In genomic region chr2:205543262-205543843, GRCh38 we compare ENCODE assay signal across 15 cellular contexts.
DNase-seq lines count a peak whose midpoint lies in the region; ATAC-seq and TF ChIP-seq lines count a peak whose summit lies in the region.
"Had no signal": no experiment of that assay in that cellular context is flagged by ENCODE, and none has a peak within 500 bp of the region (broad histone marks: within the 10 kb centered on the region; RNA-seq: fewer than 3 reads in every experiment).

No MANE protein-coding gene starts in this region.

- peak; percentile 10 for DNase-seq in activated CD8-positive, alpha-beta T cell treated with anti-CD3 and anti-CD28 coated beads for 36 hours
- no peak for DNase-seq in activated CD8-positive, alpha-beta T cell treated with anti-CD3 and anti-CD28 coated beads, Interleukin-2, amount 10 ng/mL, durations not matched to agents 7 days and 5 days
- DNase-seq in RPMI8226, result peak; percentile 24
- DNase-seq in putamen (ENCODE audit: low spot score), result peak; percentile 7
- DNase-seq in superior temporal gyrus (ENCODE audit: extremely low spot score), result no peak
- DNase-seq in central memory CD4-positive, alpha-beta T cell, result no peak
- no peak for DNase-seq in MCF 10A (ENCODE audit: unreplicated experiment)
- DNase-seq: adrenal gland; DMS79 treated with DMSO at 0.1 percent for 48 hours; left colon; NCI-H2227 treated with DMSO at 0.1 percent for 48 hours; stimulated activated CD4-positive, alpha-beta T cell treated with anti-CD3 and anti-CD28 coated beads, Interleukin-12 subunit alpha, Interleukin-12 subunit beta, amount 100 ng/mL, for 4 hours; stimulated activated naive CD4-positive, alpha-beta T cell; transverse colon had no signal

- H3K27me3 Mint-ChIP-seq in activated CD8-positive, alpha-beta T cell treated with anti-CD3 and anti-CD28 coated beads for 36 hours, result peaks cover 1% of the 10 kb centered on the region
- H3K27me3 Mint-ChIP-seq in activated CD8-positive, alpha-beta T cell treated with anti-CD3 and anti-CD28 coated beads, Interleukin-2, amount 10 ng/mL, durations not matched to agents 7 days and 5 days (ENCODE audit: low read depth), result peaks cover 2% of the 10 kb centered on the region
- no peaks in the 10 kb centered on the region for H3K27me3 Mint-ChIP-seq in MCF 10A (ENCODE audit: insufficient read depth, unreplicated experiment)

- no peaks in the 10 kb centered on the region for H3K36me3 Mint-ChIP-seq in activated CD8-positive, alpha-beta T cell treated with anti-CD3 and anti-CD28 coated beads for 36 hours (ENCODE audit: low read depth)
- H3K36me3 Mint-ChIP-seq in activated CD8-positive, alpha-beta T cell treated with anti-CD3 and anti-CD28 coated beads, Interleukin-2, amount 10 ng/mL, durations not matched to agents 7 days and 5 days (ENCODE audit: low read depth), result no peaks in the 10 kb centered on the region
- no peaks in the 10 kb centered on the region for H3K36me3 Mint-ChIP-seq in MCF 10A (ENCODE audit: insufficient read depth, unreplicated experiment)

- peaks cover 20% of the 10 kb centered on the region for H3K4me1 Mint-ChIP-seq in activated CD8-positive, alpha-beta T cell treated with anti-CD3 and anti-CD28 coated beads for 36 hours (ENCODE audit: low read depth)
- H3K4me1 Mint-ChIP-seq in activated CD8-positive, alpha-beta T cell treated with anti-CD3 and anti-CD28 coated beads, Interleukin-2, amount 10 ng/mL, durations not matched to agents 7 days and 5 days (ENCODE audit: low read depth), result peaks cover 14% of the 10 kb centered on the region
- H3K4me1 Mint-ChIP-seq in MCF 10A (ENCODE audit: insufficient read depth, unreplicated experiment), result no peaks in the 10 kb centered on the region

- CTCF ChIA-PET in activated CD8-positive, alpha-beta T cell treated with anti-CD3 and anti-CD28 coated beads for 36 hours (lab: Charles Lee), result no interaction called here
- CTCF ChIA-PET in activated CD8-positive, alpha-beta T cell treated with anti-CD3 and anti-CD28 coated beads, Interleukin-2, amount 10 ng/mL, durations not matched to agents 7 days and 5 days (lab: Charles Lee), result no interaction called here
- CTCF ChIA-PET in MCF 10A (lab: Yijun Ruan, JAX), result interaction anchor here (0.8 to 1.2 kb wide), 2 partner anchors 33 to 1236 kb away, joined by 4 to 5 read pairs; no protein-coding TSS in a partner anchor

- POLR2A ChIA-PET in activated CD8-positive, alpha-beta T cell treated with anti-CD3 and anti-CD28 coated beads for 36 hours (lab: Charles Lee), result no interaction called here
- POLR2A ChIA-PET in activated CD8-positive, alpha-beta T cell treated with anti-CD3 and anti-CD28 coated beads, Interleukin-2, amount 10 ng/mL, durations not matched to agents 7 days and 5 days (lab: Charles Lee), result no interaction called here
- POLR2A ChIA-PET in MCF 10A (lab: Yijun Ruan, JAX), result interaction anchor here (0.6 kb wide), 1 partner anchor 1204 kb away, joined by 5 read pairs; no protein-coding TSS in a partner anchor

- peak; percentile 34 for ATAC-seq in activated CD8-positive, alpha-beta T cell treated with anti-CD3 and anti-CD28 coated beads for 36 hours
- no peak for ATAC-seq in activated CD8-positive, alpha-beta T cell treated with anti-CD3 and anti-CD28 coated beads, Interleukin-2, amount 10 ng/mL, durations not matched to agents 7 days and 5 days
- ATAC-seq in GM19452 (IDR thresholded peaks at IDR 0.05; ENCODE audit: unreplicated experiment), result peak; percentile 55
- ATAC-seq: left colon had no signal

- intact Hi-C loops in activated CD8-positive, alpha-beta T cell treated with anti-CD3 and anti-CD28 coated beads for 36 hours (cut with micrococcal nuclease), result no loop called here
- intact Hi-C loops in MCF 10A (cut with micrococcal nuclease), result no loop called here

- no peak overlapping the region for H3K27ac Mint-ChIP-seq in activated CD8-positive, alpha-beta T cell treated with anti-CD3 and anti-CD28 coated beads for 36 hours
- no peak overlapping the region for H3K27ac Mint-ChIP-seq in activated CD8-positive, alpha-beta T cell treated with anti-CD3 and anti-CD28 coated beads, Interleukin-2, amount 10 ng/mL, durations not matched to agents 7 days and 5 days
- H3K27ac Mint-ChIP-seq in MCF 10A (ENCODE audit: low read depth, unreplicated experiment), result no peak overlapping the region

- TF ChIP-seq CTCF in activated CD8-positive, alpha-beta T cell treated with anti-CD3 and anti-CD28 coated beads for 36 hours (IDR thresholded peaks at IDR 0.05), result no peak
- no peak for TF ChIP-seq CTCF in MCF 10A (IDR thresholded peaks at IDR 0.05; ENCODE audit: unreplicated experiment)

- H3K4me3 Mint-ChIP-seq in activated CD8-positive, alpha-beta T cell treated with anti-CD3 and anti-CD28 coated beads for 36 hours, result no peak overlapping the region
- no peak overlapping the region for H3K4me3 Mint-ChIP-seq in activated CD8-positive, alpha-beta T cell treated with anti-CD3 and anti-CD28 coated beads, Interleukin-2, amount 10 ng/mL, durations not matched to agents 7 days and 5 days
- H3K4me3 Mint-ChIP-seq in MCF 10A (ENCODE audit: unreplicated experiment), result no peak overlapping the region

- no peaks in the 10 kb centered on the region for H3K9me3 Mint-ChIP-seq in activated CD8-positive, alpha-beta T cell treated with anti-CD3 and anti-CD28 coated beads for 36 hours
- H3K9me3 Mint-ChIP-seq in activated CD8-positive, alpha-beta T cell treated with anti-CD3 and anti-CD28 coated beads, Interleukin-2, amount 10 ng/mL, durations not matched to agents 7 days and 5 days (ENCODE audit: insufficient read depth), result no peaks in the 10 kb centered on the region
- H3K9me3 Mint-ChIP-seq in MCF 10A (ENCODE audit: unreplicated experiment), result no peaks in the 10 kb centered on the region

- BruUV-seq in MCF 10A (replicated peaks; lab: Mats Ljungman, UMichigan), result no TSS peak

Comparison
In these comparisons a context has a peak if more than half of its experiments do, and no peak if none do; other contexts are left out.
1. DNase-seq: peak in activated CD8-positive, alpha-beta T cell treated with anti-CD3 and anti-CD28 coated beads for 36 hours (single experiment), RPMI8226 (single experiment) and putamen (single experiment); none in activated CD8-positive, alpha-beta T cell treated with anti-CD3 and anti-CD28 coated beads, Interleukin-2, amount 10 ng/mL, durations not matched to agents 7 days and 5 days (single experiment), superior temporal gyrus (single experiment), central memory CD4-positive, alpha-beta T cell (single experiment) and MCF 10A (single experiment).